In genomic region chr11:12827929-12828812, GRCh38 we compare ENCODE assay signal across 9 cellular contexts.
A peak's percentile ranks its signal among the peaks of the same experiment; 100 is the strongest.
DNase-seq lines count a peak whose midpoint lies in the region; ATAC-seq and TF ChIP-seq lines count a peak whose summit lies in the region.
"Had no signal": no experiment of that assay in that cellular context is flagged by ENCODE, and none has a peak within 500 bp of the region (broad histone marks: within the 10 kb centered on the region; RNA-seq: fewer than 3 reads in every experiment).

No MANE protein-coding gene starts in this region.

- WGBS in right cardiac atrium, result 5% methylated on average over 17 of the region's 17 CpGs
- 4% methylated on average over 17 of the region's 17 CpGs for WGBS in prostate gland

- intact Hi-C loops in right cardiac atrium (cut with DNase I) (loop anchor here in 2 of 4 donors (10.0 kb wide), 2 partner anchors 57 to 453 kb away; partner anchors contain the start of gene PARVA (in 1 of the 2)), prostate gland (cut with DNase I) (no loop called here)

- no peak for TF ChIP-seq POLR2A in prostate gland (IDR thresholded peaks at IDR 0.05)

- no peaks in the 10 kb centered on the region for H3K27me3 ChIP-seq in right cardiac atrium (ENCODE audit: control insufficient read depth, insufficient read depth)
- no peaks in the 10 kb centered on the region for H3K27me3 ChIP-seq in prostate gland (replicated peaks; ENCODE audit: insufficient read depth)

- no peaks in the 10 kb centered on the region for H3K36me3 ChIP-seq in prostate gland

- no peaks in the 10 kb centered on the region for H3K9me3 ChIP-seq in right cardiac atrium (ENCODE audit: control insufficient read depth, low read length)
- no peaks in the 10 kb centered on the region for H3K9me3 ChIP-seq in prostate gland

- peak; percentile 85 for DNase-seq in Ammon's horn (ENCODE audit: low spot score)
- peak; percentile 70 to 96 (median 91) for DNase-seq in NCI-H1417 (lab: John Stamatoyannopoulos, UW)
- peak; percentile 33 for DNase-seq in amniotic stem cell (lab: John Stamatoyannopoulos, UW)
- DNase-seq in right cardiac atrium, result peak in 2 of 3 donors; percentile 64 to 72
- DNase-seq in prostate gland (ENCODE audit: low spot score), result peak; percentile 59
- DNase-seq in stimulated activated CD4-positive, alpha-beta T cell treated with anti-CD3 and anti-CD28 coated beads, Interleukin-4, amount 100 ng/mL, for 4 hours, result no peak
- no peak for DNase-seq in NK-92 (lab: John Stamatoyannopoulos, UW; ENCODE audit: unreplicated experiment)

- TF ChIP-seq CTCF in prostate gland (IDR thresholded peaks at IDR 0.05), result no peak

- H3K4me1 ChIP-seq in right cardiac atrium (ENCODE audit: control insufficient read depth, insufficient read depth, low read length) (peaks cover 21% of the 10 kb centered on the region), prostate gland (replicated peaks) (peaks cover 2% of the 10 kb centered on the region)

- ATAC-seq in GM19351 (IDR thresholded peaks at IDR 0.05; ENCODE audit: unreplicated experiment), result peak; percentile 77
- ATAC-seq in right cardiac atrium, result peak; percentile 83 to 87

- H3K27ac ChIP-seq in right cardiac atrium (ENCODE audit: low read length) (peak overlapping the region; percentile 87), prostate gland (peak overlapping the region; percentile 63 to 75)
- H3K27ac ChIP-seq: HL-60 had no signal

- peak overlapping the region; percentile 63 for H3K4me3 ChIP-seq in right cardiac atrium (ENCODE audit: low read length)
- peak overlapping the region; percentile 30 to 34 for H3K4me3 ChIP-seq in prostate gland

Comparison
In these comparisons a context has a peak if more than half of its experiments do, and no peak if none do; other contexts are left out.
1. DNase-seq: peak in Ammon's horn (single experiment), NCI-H1417 (3 of 3), amniotic stem cell (single experiment), right cardiac atrium (2 of 3) and prostate gland (single experiment); none in stimulated activated CD4-positive, alpha-beta T cell treated with anti-CD3 and anti-CD28 coated beads, Interleukin-4, amount 100 ng/mL, for 4 hours (0 of 2) and NK-92 (single experiment).